In genomic region chrX:34884693-34885277, GRCh38 we compare ENCODE assay signal across 14 cellular contexts. TPM values are rescaled to one million over a fixed set of nuclear protein-coding genes. Genes with fewer than 3 reads are reported as not detected.
A peak's percentile ranks its signal among the peaks of the same experiment; 100 is the strongest.
DNase-seq lines count a peak whose midpoint lies in the region; ATAC-seq, FAIRE-seq and TF ChIP-seq lines count a peak whose summit lies in the region.
"Had no signal": no experiment of that assay in that cellular context is flagged by ENCODE, and none has a peak within 500 bp of the region (broad histone marks: within the 10 kb centered on the region; RNA-seq: fewer than 3 reads in every experiment).

No MANE protein-coding gene starts in this region.

- H3K9me3 Mint-ChIP-seq in astrocyte (ENCODE audit: unreplicated experiment) (no peaks in the 10 kb centered on the region), type B pancreatic cell (no peaks in the 10 kb centered on the region)
- H3K9me3 Mint-ChIP-seq: CD14-positive monocyte had no signal

- peak overlapping the region; percentile 89 for H3K27ac Mint-ChIP-seq in astrocyte (ENCODE audit: unreplicated experiment)
- no peak overlapping the region for H3K27ac Mint-ChIP-seq in type B pancreatic cell
- H3K27ac Mint-ChIP-seq: CD14-positive monocyte had no signal

- H3K36me3 ChIP-seq in astrocyte (ENCODE audit: insufficient read depth, low read length): no peaks in the 10 kb centered on the region

- H3K36me3 Mint-ChIP-seq in astrocyte (ENCODE audit: low read depth, unreplicated experiment): no peaks in the 10 kb centered on the region
- H3K36me3 Mint-ChIP-seq in type B pancreatic cell: no peaks in the 10 kb centered on the region
- H3K36me3 Mint-ChIP-seq: CD14-positive monocyte had no signal

- H3K4me3 ChIP-seq in AG04450 (ENCODE audit: low read depth, low read length): no peak overlapping the region
- no peak overlapping the region for H3K4me3 ChIP-seq in astrocyte (ENCODE audit: insufficient read depth, low read depth, low read length)

- H3K9ac ChIP-seq in astrocyte (ENCODE audit: low read length): peak overlapping the region; percentile 17

- TF ChIP-seq CTCF in AG04450 (IDR thresholded peaks at IDR 0.05; ENCODE audit: low read depth, low read length): no peak
- TF ChIP-seq CTCF in astrocyte (IDR thresholded peaks at IDR 0.05; ENCODE audit: insufficient read depth, low read depth, low read length): no peak
- no peak for TF ChIP-seq CTCF in type B pancreatic cell (conservative IDR thresholded peaks at IDR 0.05)

- peaks cover 15% of the 10 kb centered on the region for H3K4me1 ChIP-seq in astrocyte (ENCODE audit: insufficient read depth, low read length)

- H3K9me3 ChIP-seq in AG04450 (ENCODE audit: control insufficient read depth, insufficient read depth, low read length) (no peaks in the 10 kb centered on the region), astrocyte (ENCODE audit: insufficient read depth, low read depth, low read length) (no peaks in the 10 kb centered on the region)

- H4K20me1 ChIP-seq in astrocyte (ENCODE audit: insufficient read depth, low read length): no peaks in the 10 kb centered on the region

- no peaks in the 10 kb centered on the region for H3K27me3 Mint-ChIP-seq in astrocyte (ENCODE audit: low read depth, unreplicated experiment)
- H3K27me3 Mint-ChIP-seq in type B pancreatic cell: no peaks in the 10 kb centered on the region

- H3K27me3 ChIP-seq in AG04450 (ENCODE audit: control insufficient read depth, insufficient read depth, low read length): no peaks in the 10 kb centered on the region
- no peaks in the 10 kb centered on the region for H3K27me3 ChIP-seq in astrocyte (ENCODE audit: insufficient read depth, low read length)

- H3K4me1 Mint-ChIP-seq in astrocyte (ENCODE audit: low read depth, unreplicated experiment): peaks cover 24% of the 10 kb centered on the region
- no peaks in the 10 kb centered on the region for H3K4me1 Mint-ChIP-seq in type B pancreatic cell (ENCODE audit: unreplicated experiment)
- H3K4me1 Mint-ChIP-seq: CD14-positive monocyte had no signal

- DNase-seq in AG04450 (ENCODE audit: low read depth, low spot score) (peak; percentile 46), LHCN-M2 (ENCODE audit: low read depth) (peak; percentile 92), astrocyte (ENCODE audit: low read depth) (peak; percentile 81), iris pigment epithelial cell (ENCODE audit: low read depth) (peak; percentile 88), RPMI8226 (no peak), type B pancreatic cell (ENCODE audit: extremely low spot score, unreplicated experiment) (no peak), caudate nucleus (lab: John Stamatoyannopoulos, UW) (no peak)
- DNase-seq: activated CD4-positive, alpha-beta T cell treated with anti-CD3 and anti-CD28 coated beads for 4 hours; activated naive CD4-positive, alpha-beta T cell treated with anti-CD3 and anti-CD28 coated beads, Interleukin-2, amount 50 U/mL, for 16 hours; NCI-H1105; substantia nigra had no signal

- H3K27ac ChIP-seq in AG04450 (ENCODE audit: low read depth, low read length): no peak overlapping the region
- H3K27ac ChIP-seq in astrocyte (ENCODE audit: low read depth, low read length): peak overlapping the region; percentile 59
- H3K27ac ChIP-seq in caudate nucleus (ENCODE audit: low read depth, low read length): no peak overlapping the region

- POLR2A ChIA-PET in AG04450 (lab: Yijun Ruan, JAX): no interaction called here

- peak overlapping the region; percentile 58 for H3K4me2 ChIP-seq in astrocyte (ENCODE audit: low read length)

- H2AFZ ChIP-seq in astrocyte (ENCODE audit: low read depth, low read length): no peak overlapping the region

- H3K4me3 Mint-ChIP-seq in astrocyte (ENCODE audit: unreplicated experiment) (no peak overlapping the region), type B pancreatic cell (no peak overlapping the region)
- H3K4me3 Mint-ChIP-seq: CD14-positive monocyte had no signal

- ATAC-seq in GM19035 (IDR thresholded peaks at IDR 0.05; ENCODE audit: unreplicated experiment): no peak

- peak; percentile 93 for FAIRE-seq in astrocyte (lab: Jason Lieb, UNC)

- H3K79me2 ChIP-seq in astrocyte (ENCODE audit: insufficient read depth, low read length): no peaks in the 10 kb centered on the region

- CTCF ChIA-PET in AG04450 (lab: Charles Lee): interaction anchor here (2.8 kb wide), 1 partner anchor 246 kb away, joined by 9 read pairs; no protein-coding TSS in a partner anchor

RNA-seq across cellular contexts. Expression of gene FAM47B, which starts 57.8 kb away (rescaled TPM):
- polyA plus RNA-seq in AG04450 (2011; rRNA removed): not detected in 2 replicates
- polyA minus RNA-seq in AG04450 (2011; rRNA and poly(A)+ RNA removed): not detected in 2 replicates
- not detected in 2 replicates for total RNA-seq in LHCN-M2 (2014; rRNA removed)
- polyA plus RNA-seq in LHCN-M2 (2012): not detected
- total RNA-seq in astrocyte: not detected in 2 replicates
- total RNA-seq in type B pancreatic cell (ENCODE audit: low replicate concordance): not detected in 2 replicates
- total RNA-seq: OCI-LY7 had no signal
- polyA plus RNA-seq: CD14-positive monocyte had no signal

Comparison
In these comparisons a context has a peak if more than half of its experiments do, and no peak if none do; other contexts are left out.
1. DNase-seq: peak in AG04450 (single experiment), LHCN-M2 (single experiment), astrocyte (single experiment) and iris pigment epithelial cell (single experiment); none in RPMI8226 (single experiment), type B pancreatic cell (single experiment) and caudate nucleus (0 of 61).